In the genomic region with DNA sequence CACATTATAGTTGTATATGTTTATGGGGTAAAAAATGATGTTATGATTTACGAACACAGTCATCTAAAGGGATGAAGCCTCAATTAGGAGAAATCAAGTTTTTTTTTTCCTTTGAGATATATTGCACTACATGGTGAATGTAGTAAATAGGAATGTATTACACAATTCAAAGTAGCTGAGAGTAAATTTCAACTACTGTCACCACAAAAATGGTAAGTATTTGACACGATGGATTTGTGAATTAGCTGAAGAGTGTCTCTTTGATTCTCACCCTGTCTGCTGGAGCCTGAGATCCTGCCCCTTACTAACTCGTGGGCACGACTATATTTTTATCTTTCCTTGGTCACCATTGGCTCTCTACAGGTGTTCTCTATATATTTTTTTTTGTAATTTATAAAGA, we compare ENCODE assay signal across 26 cellular contexts.
DNase-seq lines count a peak whose midpoint lies in the region; ATAC-seq and TF ChIP-seq lines count a peak whose summit lies in the region.
"Had no signal": no experiment of that assay in that cellular context is flagged by ENCODE, and none has a peak within 500 bp of the region (broad histone marks: within the 10 kb centered on the region; RNA-seq: fewer than 3 reads in every experiment).

No MANE protein-coding gene starts in this region.

- no peak for TF ChIP-seq POLR2A in gastroesophageal sphincter (IDR thresholded peaks at IDR 0.05)

- H3K27ac ChIP-seq in gastroesophageal sphincter: no peak overlapping the region
- H3K27ac ChIP-seq: HL-60, RWPE1, SK-N-MC had no signal

- WGBS in gastroesophageal sphincter (ENCODE audit: low coverage in 1 of 2), 2 donors: 67 to 79% methylated on average over 4 of the region's 4 CpGs

- H3K9me3 ChIP-seq in gastroesophageal sphincter: no peaks in the 10 kb centered on the region

- TF ChIP-seq EP300 in gastroesophageal sphincter (IDR thresholded peaks at IDR 0.05): no peak

- no peaks in the 10 kb centered on the region for H3K27me3 ChIP-seq in gastroesophageal sphincter

- H3K4me3 ChIP-seq in AG09309 (ENCODE audit: control insufficient read depth, low read depth, low read length) (no peak overlapping the region), gastroesophageal sphincter (no peak overlapping the region)
- H3K4me3 ChIP-seq: SK-N-MC had no signal

- ATAC-seq in GM21447 (IDR thresholded peaks at IDR 0.05; ENCODE audit: unreplicated experiment) (no peak), gastroesophageal sphincter (no peak)
- ATAC-seq: HepG2 had no signal

- TF ChIP-seq CTCF in AG09309 (IDR thresholded peaks at IDR 0.05; ENCODE audit: control insufficient read depth, insufficient read depth, low read depth, low read length, missing control alignments): no peak
- no peak for TF ChIP-seq CTCF in gastroesophageal sphincter (IDR thresholded peaks at IDR 0.05)

- DNase-seq in AG09309 (ENCODE audit: low read depth) (peak; percentile 1), HCEC 1CT (peak; percentile 16), astrocyte of the hippocampus (ENCODE audit: low read depth, low spot score) (peak; percentile 18), iris pigment epithelial cell (ENCODE audit: low read depth) (peak; percentile 61), NCI-H748 (lab: John Stamatoyannopoulos, UW; ENCODE audit: unreplicated experiment) (no peak)
- no peak for DNase-seq in effector CD8-positive, alpha-beta T cell (lab: John Stamatoyannopoulos, UW)
- DNase-seq: 8988T; CD4-positive, CD25-positive, alpha-beta regulatory T cell; COR-L47; GF-D8; KBM-7; NCI-H1092; NCI-H146; NCI-H2029; NCI-H2227 treated with DMSO at 0.1 percent for 48 hours; NCI-H510A treated with DMSO at 0.1 percent for 48 hours; NCI-H774; NK-92 treated with Interleukin-12 subunit alpha and Interleukin-12 subunit beta, amount 100 ng/mL, for 24 hours; SHP77 treated with DMSO at 0.1 percent for 48 hours; SW 1271 had no signal

- no peaks in the 10 kb centered on the region for H3K36me3 ChIP-seq in gastroesophageal sphincter

- no peaks in the 10 kb centered on the region for H3K4me1 ChIP-seq in gastroesophageal sphincter

Comparison
In these comparisons a context has a peak if more than half of its experiments do, and no peak if none do; other contexts are left out.
1. DNase-seq: peak in AG09309 (single experiment), HCEC 1CT (single experiment), astrocyte of the hippocampus (single experiment) and iris pigment epithelial cell (single experiment); none in effector CD8-positive, alpha-beta T cell (single experiment) and NCI-H748 (single experiment).